In the genomic region with DNA sequence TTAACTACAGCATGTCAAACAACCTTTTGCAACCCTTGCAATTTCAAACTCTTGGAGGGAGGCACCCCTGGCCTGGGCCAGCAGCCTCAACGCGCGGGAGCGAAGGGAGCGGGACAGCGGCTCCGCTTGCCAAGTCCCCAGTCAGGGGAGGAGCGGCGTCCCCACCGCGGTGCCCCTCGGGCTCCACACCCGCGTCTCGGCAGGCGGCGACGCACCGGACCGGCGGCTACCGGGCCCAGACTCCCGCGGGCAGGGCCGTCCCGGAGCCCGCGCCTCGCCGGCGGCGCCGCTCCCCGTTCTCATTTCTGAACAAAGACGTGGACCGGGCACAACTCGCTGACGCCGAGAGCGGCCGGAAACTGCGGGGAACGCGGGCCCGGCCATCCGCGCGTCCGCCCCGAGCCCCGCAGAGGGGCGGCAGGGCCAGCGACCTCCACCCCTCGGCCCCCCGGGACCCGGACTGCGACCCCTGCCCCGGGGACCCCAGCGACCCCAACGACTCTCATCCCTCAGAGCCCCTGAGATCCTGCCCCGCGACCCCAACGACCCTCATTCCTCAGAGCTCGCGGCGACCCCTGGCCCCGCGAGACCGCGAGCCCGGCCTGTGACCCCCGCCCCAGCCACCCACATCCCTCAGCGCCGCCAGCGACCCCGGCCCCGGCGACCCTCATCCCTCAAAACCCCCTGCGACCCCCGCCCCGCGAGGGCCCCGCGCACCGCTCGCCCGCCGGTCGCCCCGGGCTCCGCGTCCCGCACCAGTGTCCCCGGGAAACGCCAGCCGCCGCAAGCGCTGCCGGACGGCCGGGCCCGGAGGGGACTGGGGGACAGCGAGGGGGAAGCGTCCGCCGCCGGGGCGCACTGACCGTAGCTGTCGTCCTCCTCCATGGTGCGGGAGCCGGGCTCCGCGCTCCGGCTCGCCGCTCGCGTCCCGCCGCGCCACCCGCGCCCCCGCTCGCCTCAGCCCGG, we compare ENCODE assay signal across 1 cellular context.
TF ChIP-seq lines count a peak whose summit lies in the region.

A gene with protein sequence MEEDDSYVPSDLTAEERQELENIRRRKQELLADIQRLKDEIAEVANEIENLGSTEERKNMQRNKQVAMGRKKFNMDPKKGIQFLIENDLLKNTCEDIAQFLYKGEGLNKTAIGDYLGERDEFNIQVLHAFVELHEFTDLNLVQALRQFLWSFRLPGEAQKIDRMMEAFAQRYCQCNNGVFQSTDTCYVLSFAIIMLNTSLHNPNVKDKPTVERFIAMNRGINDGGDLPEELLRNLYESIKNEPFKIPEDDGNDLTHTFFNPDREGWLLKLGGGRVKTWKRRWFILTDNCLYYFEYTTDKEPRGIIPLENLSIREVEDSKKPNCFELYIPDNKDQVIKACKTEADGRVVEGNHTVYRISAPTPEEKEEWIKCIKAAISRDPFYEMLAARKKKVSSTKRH (minus strand): TSS at position 935 of the 966 bp plus-strand sequence. CDS start 50 bp downstream, at position 885.

TF ChIP-seq in A549, 52 proteins besides CTCF, POLR2A, EP300 and RAD21 (continued from another document):
- TF ChIP-seq, protein P1, sequence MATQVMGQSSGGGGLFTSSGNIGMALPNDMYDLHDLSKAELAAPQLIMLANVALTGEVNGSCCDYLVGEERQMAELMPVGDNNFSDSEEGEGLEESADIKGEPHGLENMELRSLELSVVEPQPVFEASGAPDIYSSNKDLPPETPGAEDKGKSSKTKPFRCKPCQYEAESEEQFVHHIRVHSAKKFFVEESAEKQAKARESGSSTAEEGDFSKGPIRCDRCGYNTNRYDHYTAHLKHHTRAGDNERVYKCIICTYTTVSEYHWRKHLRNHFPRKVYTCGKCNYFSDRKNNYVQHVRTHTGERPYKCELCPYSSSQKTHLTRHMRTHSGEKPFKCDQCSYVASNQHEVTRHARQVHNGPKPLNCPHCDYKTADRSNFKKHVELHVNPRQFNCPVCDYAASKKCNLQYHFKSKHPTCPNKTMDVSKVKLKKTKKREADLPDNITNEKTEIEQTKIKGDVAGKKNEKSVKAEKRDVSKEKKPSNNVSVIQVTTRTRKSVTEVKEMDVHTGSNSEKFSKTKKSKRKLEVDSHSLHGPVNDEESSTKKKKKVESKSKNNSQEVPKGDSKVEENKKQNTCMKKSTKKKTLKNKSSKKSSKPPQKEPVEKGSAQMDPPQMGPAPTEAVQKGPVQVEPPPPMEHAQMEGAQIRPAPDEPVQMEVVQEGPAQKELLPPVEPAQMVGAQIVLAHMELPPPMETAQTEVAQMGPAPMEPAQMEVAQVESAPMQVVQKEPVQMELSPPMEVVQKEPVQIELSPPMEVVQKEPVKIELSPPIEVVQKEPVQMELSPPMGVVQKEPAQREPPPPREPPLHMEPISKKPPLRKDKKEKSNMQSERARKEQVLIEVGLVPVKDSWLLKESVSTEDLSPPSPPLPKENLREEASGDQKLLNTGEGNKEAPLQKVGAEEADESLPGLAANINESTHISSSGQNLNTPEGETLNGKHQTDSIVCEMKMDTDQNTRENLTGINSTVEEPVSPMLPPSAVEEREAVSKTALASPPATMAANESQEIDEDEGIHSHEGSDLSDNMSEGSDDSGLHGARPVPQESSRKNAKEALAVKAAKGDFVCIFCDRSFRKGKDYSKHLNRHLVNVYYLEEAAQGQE (IDR thresholded peaks at IDR 0.05), result peak; percentile 45
- TF ChIP-seq NPAS2 (CRISPR knock-in tag; IDR thresholded peaks at IDR 0.05; ENCODE audit: borderline replicate concordance), result no peak
- TF ChIP-seq, protein P2, sequence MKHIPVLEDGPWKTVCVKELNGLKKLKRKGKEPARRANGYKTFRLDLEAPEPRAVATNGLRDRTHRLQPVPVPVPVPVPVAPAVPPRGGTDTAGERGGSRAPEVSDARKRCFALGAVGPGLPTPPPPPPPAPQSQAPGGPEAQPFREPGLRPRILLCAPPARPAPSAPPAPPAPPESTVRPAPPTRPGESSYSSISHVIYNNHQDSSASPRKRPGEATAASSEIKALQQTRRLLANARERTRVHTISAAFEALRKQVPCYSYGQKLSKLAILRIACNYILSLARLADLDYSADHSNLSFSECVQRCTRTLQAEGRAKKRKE (CRISPR knock-in tag; IDR thresholded peaks at IDR 0.05; ENCODE audit: low read depth), result no peak
- no peak for TF ChIP-seq SREBF2 (IDR thresholded peaks at IDR 0.05)
- no peak for TF ChIP-seq ZSCAN20 (CRISPR knock-in tag; IDR thresholded peaks at IDR 0.05)
- no peak for TF ChIP-seq CHD4 (IDR thresholded peaks at IDR 0.05; ENCODE audit: borderline replicate concordance)
- TF ChIP-seq SMC3 (IDR thresholded peaks at IDR 0.05), result no peak
- no peak for TF ChIP-seq HOXB5 (CRISPR knock-in tag; IDR thresholded peaks at IDR 0.05)
- TF ChIP-seq PHF8 (IDR thresholded peaks at IDR 0.05; ENCODE audit: borderline replicate concordance, low read depth), result peak; percentile 36
- TF ChIP-seq ZNF302 (CRISPR knock-in tag; IDR thresholded peaks at IDR 0.05), result no peak
- no peak for TF ChIP-seq CBX2 (IDR thresholded peaks at IDR 0.05; ENCODE audit: borderline replicate concordance, low read depth)
- TF ChIP-seq CBX8 (IDR thresholded peaks at IDR 0.05), result no peak
- TF ChIP-seq NFE2L2 (conservative IDR thresholded peaks at IDR 0.05; ENCODE audit: low read length), result no peak
- TF ChIP-seq MYC (IDR thresholded peaks at IDR 0.05; ENCODE audit: borderline replicate concordance, low read length), result no peak
- no peak for TF ChIP-seq HEYL (CRISPR knock-in tag; IDR thresholded peaks at IDR 0.05)
- TF ChIP-seq TP53 (CRISPR knock-in tag; IDR thresholded peaks at IDR 0.05), result no peak
- no peak for TF ChIP-seq EHF (CRISPR knock-in tag; IDR thresholded peaks at IDR 0.05)
- no peak for TF ChIP-seq KDM1A (IDR thresholded peaks at IDR 0.05; ENCODE audit: low read depth)
